In the genomic region with DNA sequence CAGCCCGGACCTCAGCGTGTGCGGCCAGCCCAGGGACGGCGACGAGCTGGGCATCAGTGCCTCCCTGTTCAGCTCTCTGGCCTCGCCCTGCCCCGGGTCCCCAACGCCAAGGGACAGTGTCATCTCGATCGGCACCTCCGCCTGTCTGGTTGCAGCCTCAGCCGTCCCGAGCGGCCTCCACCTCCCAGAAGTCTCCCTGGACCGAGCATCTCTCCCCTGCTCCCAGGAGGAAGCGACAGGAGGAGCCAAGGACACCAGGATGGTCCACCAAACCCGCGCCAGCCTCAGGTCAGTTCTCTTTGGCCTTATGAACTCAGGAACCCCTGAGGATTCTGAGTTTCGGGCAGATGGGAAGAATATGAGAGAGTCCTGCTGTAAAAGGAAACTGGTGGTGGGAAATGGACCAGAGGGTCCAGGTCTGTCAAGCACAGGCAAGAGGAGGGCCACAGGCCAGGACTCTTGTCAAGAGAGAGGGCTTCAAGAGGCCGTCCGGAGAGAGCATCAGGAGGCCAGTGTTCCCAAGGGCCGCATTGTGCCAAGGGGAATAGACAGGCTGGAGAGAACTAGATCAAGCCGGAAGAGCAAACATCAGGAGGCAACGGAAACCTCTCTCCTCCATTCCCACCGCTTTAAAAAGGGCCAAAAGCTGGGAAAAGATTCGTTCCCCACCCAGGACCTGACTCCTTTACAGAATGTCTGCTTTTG, we compare ENCODE assay signal across 8 cellular contexts.
A peak's percentile ranks its signal among the peaks of the same experiment; 100 is the strongest.
DNase-seq lines count a peak whose midpoint lies in the region; ATAC-seq and TF ChIP-seq lines count a peak whose summit lies in the region.

No MANE protein-coding gene starts in this region.

- H3K36me3 ChIP-seq in stomach smooth muscle (ENCODE audit: control insufficient read depth in 2 of 2, insufficient read depth in 2 of 2, low read length in 2 of 2): peaks cover 0 to 4% of the 10 kb centered on the region in 2 donors

- no peak overlapping the region for H3K9ac ChIP-seq in stomach smooth muscle (ENCODE audit: low read length in 2 of 2)

- peak overlapping the region; percentile 73 for H3K4me3 ChIP-seq in iPS-11a (ENCODE audit: low read depth, low read length)
- peak overlapping the region; percentile 97 to 98 for H3K4me3 ChIP-seq in stomach smooth muscle (ENCODE audit: low read length in 2 of 2)

- peaks cover 53% of the 10 kb centered on the region for H3K36me3 Mint-ChIP-seq in T-helper 1 cell treated with Interleukin-12 subunit alpha and Interleukin-12 subunit beta and Interleukin-4 antibody, amounts not matched to agents 30 μg/mL and 1 μg/mL, for 36 hours (ENCODE audit: low read depth)

- H3K4me1 ChIP-seq in stomach smooth muscle (ENCODE audit: control insufficient read depth, insufficient read depth, low read length): peaks cover 14% of the 10 kb centered on the region

- no peaks in the 10 kb centered on the region for H3K27me3 Mint-ChIP-seq in T-helper 1 cell treated with Interleukin-12 subunit alpha and Interleukin-12 subunit beta and Interleukin-4 antibody, amounts not matched to agents 30 μg/mL and 1 μg/mL, for 36 hours (ENCODE audit: low read depth)

- DNase-seq in T-helper 1 cell (no peak), NCI-H524 (lab: John Stamatoyannopoulos, UW) (no peak), nucleus accumbens (lab: John Stamatoyannopoulos, UW) (no peak)

- no peaks in the 10 kb centered on the region for H3K9me3 Mint-ChIP-seq in T-helper 1 cell treated with Interleukin-12 subunit alpha and Interleukin-12 subunit beta and Interleukin-4 antibody, amounts not matched to agents 30 μg/mL and 1 μg/mL, for 36 hours

- peaks cover 0 to 3% of the 10 kb centered on the region in 2 donors for H3K27me3 ChIP-seq in stomach smooth muscle (ENCODE audit: control insufficient read depth in 1 of 2, insufficient read depth in 2 of 2, low read length in 2 of 2)

- no peak for TF ChIP-seq CTCF in VCaP (conservative IDR thresholded peaks at IDR 0.05)

- peak overlapping the region; percentile 94 for H3K27ac ChIP-seq in VCaP
- H3K27ac ChIP-seq in stomach smooth muscle (ENCODE audit: low read length): no peak overlapping the region

- H3K4me3 Mint-ChIP-seq in T-helper 1 cell treated with Interleukin-12 subunit alpha and Interleukin-12 subunit beta and Interleukin-4 antibody, amounts not matched to agents 30 μg/mL and 1 μg/mL, for 36 hours: peak overlapping the region; percentile 92

- H3K4me1 Mint-ChIP-seq in T-helper 1 cell treated with Interleukin-12 subunit alpha and Interleukin-12 subunit beta and Interleukin-4 antibody, amounts not matched to agents 30 μg/mL and 1 μg/mL, for 36 hours (ENCODE audit: low read depth): peaks cover 51% of the 10 kb centered on the region

- H3K27ac Mint-ChIP-seq in T-helper 1 cell treated with Interleukin-12 subunit alpha and Interleukin-12 subunit beta and Interleukin-4 antibody, amounts not matched to agents 30 μg/mL and 1 μg/mL, for 36 hours: peak overlapping the region; percentile 80

- no peaks in the 10 kb centered on the region for H3K9me3 ChIP-seq in stomach smooth muscle (ENCODE audit: control insufficient read depth in 2 of 2, low read length in 2 of 2)

- no peak for ATAC-seq in HG03520 (IDR thresholded peaks at IDR 0.05; ENCODE audit: unreplicated experiment)
